Comparison of ENCODE assay signal across 14 cellular contexts in genomic region chr1:223639333-223639749, GRCh38. TPM values are rescaled to one million over a fixed set of nuclear protein-coding genes. Genes with fewer than 3 reads are reported as not detected.
A peak's percentile ranks its signal among the peaks of the same experiment; 100 is the strongest.
DNase-seq lines count a peak whose midpoint lies in the region; ATAC-seq and TF ChIP-seq lines count a peak whose summit lies in the region.
"Had no signal": no experiment of that assay in that cellular context is flagged by ENCODE, and none has a peak within 500 bp of the region (broad histone marks: within the 10 kb centered on the region; RNA-seq: fewer than 3 reads in every experiment).

No MANE protein-coding gene starts in this region.

- H3K4me1 Mint-ChIP-seq in Calu3 (ENCODE audit: low read depth, unreplicated experiment) (peaks cover 63% of the 10 kb centered on the region), glutamatergic neuron (ENCODE audit: low read depth, unreplicated experiment) (no peaks in the 10 kb centered on the region)
- no peaks in the 10 kb centered on the region for H3K4me1 Mint-ChIP-seq in activated CD8-positive, alpha-beta T cell treated with anti-CD3 and anti-CD28 coated beads for 36 hours (ENCODE audit: low read depth)

- H3K27ac Mint-ChIP-seq in Calu3 (ENCODE audit: unreplicated experiment) (peak overlapping the region; percentile 64), glutamatergic neuron (ENCODE audit: unreplicated experiment) (no peak overlapping the region)
- no peak overlapping the region for H3K27ac Mint-ChIP-seq in activated CD8-positive, alpha-beta T cell treated with anti-CD3 and anti-CD28 coated beads for 36 hours
- H3K27ac Mint-ChIP-seq: activated naive CD4-positive, alpha-beta T cell treated with anti-CD3 and anti-CD28 coated beads, Interleukin-2, amount 10 ng/mL, durations not matched to agents 7 days and 5 days had no signal

- peak; percentile 62 for DNase-seq in Calu3
- peak; percentile 71 for DNase-seq in HT-29 (ENCODE audit: low spot score)
- peak; percentile 20 for DNase-seq in activated CD8-positive, alpha-beta T cell treated with anti-CD3 and anti-CD28 coated beads for 36 hours
- no peak for DNase-seq in NCI-H69 (lab: John Stamatoyannopoulos, UW)
- DNase-seq in glutamatergic neuron = no peak
- DNase-seq: activated CD8-positive, alpha-beta memory T cell treated with anti-CD3 and anti-CD28 coated beads for 24 hours; activated naive CD4-positive, alpha-beta T cell treated with anti-CD3 and anti-CD28 coated beads, Interleukin-2, amount 10 ng/mL, durations not matched to agents 7 days and 5 days; C1 segment of cervical spinal cord; islet precursor cell; NCI-H1417 treated with DMSO at 0.1 percent for 48 hours; NCI-H345 had no signal

- peaks cover 0 to 2% (median 0%) of the 10 kb centered on the region in 4 donors for H3K9me3 ChIP-seq in liver (ENCODE audit: control insufficient read depth in 4 of 4, low read length in 3 of 4)

- peaks cover 12% of the 10 kb centered on the region for H3K9me3 Mint-ChIP-seq in Calu3 (ENCODE audit: low read depth, unreplicated experiment)
- peaks cover 21% of the 10 kb centered on the region for H3K9me3 Mint-ChIP-seq in activated CD8-positive, alpha-beta T cell treated with anti-CD3 and anti-CD28 coated beads for 36 hours
- peaks cover 7% of the 10 kb centered on the region for H3K9me3 Mint-ChIP-seq in glutamatergic neuron (ENCODE audit: unreplicated experiment)

- CTCF ChIA-PET in Calu3 (lab: Charles Lee) = interaction anchor here (0.8 to 1.4 kb wide), 3 partner anchors 15 to 496 kb away, joined by 3 to 6 read pairs (median 3); partner anchors contain the start of gene TLR5
- CTCF ChIA-PET in activated CD8-positive, alpha-beta T cell treated with anti-CD3 and anti-CD28 coated beads for 36 hours (lab: Charles Lee) = interaction anchor here (1.2 to 2.4 kb wide), 2 partner anchors 11 to 110 kb away, joined by 3 to 7 read pairs; no protein-coding TSS in a partner anchor

- H3K36me3 Mint-ChIP-seq in Calu3 (ENCODE audit: insufficient read depth, unreplicated experiment) = peaks cover 20% of the 10 kb centered on the region
- H3K36me3 Mint-ChIP-seq in activated CD8-positive, alpha-beta T cell treated with anti-CD3 and anti-CD28 coated beads for 36 hours (ENCODE audit: low read depth) = no peaks in the 10 kb centered on the region
- peaks cover 10% of the 10 kb centered on the region for H3K36me3 Mint-ChIP-seq in glutamatergic neuron (ENCODE audit: unreplicated experiment)

- intact Hi-C loops in Calu3 (cut with micrococcal nuclease; ENCODE audit: unreplicated experiment) = loop anchor here (2.0 kb wide), 2 partner anchors 15 to 25 kb away; partner anchors contain the start of gene CAPN8
- intact Hi-C loops in activated CD8-positive, alpha-beta T cell treated with anti-CD3 and anti-CD28 coated beads for 36 hours (cut with micrococcal nuclease) = no loop called here

- H3K4me3 ChIP-seq in liver (ENCODE audit: low read depth in 1 of 3, low read length in 3 of 3) = no peak overlapping the region

- peak; percentile 30 for ATAC-seq in activated CD8-positive, alpha-beta T cell treated with anti-CD3 and anti-CD28 coated beads for 36 hours
- no peak for ATAC-seq in HG03354 (IDR thresholded peaks at IDR 0.05; ENCODE audit: poor library complexity, severe bottlenecking, unreplicated experiment)

- no peaks in the 10 kb centered on the region for H3K36me3 ChIP-seq in liver (ENCODE audit: control insufficient read depth in 4 of 4, insufficient read depth in 3 of 4, low read depth in 1 of 4, low read length in 3 of 4)

- H3K4me3 Mint-ChIP-seq in Calu3 (ENCODE audit: low read depth, unreplicated experiment) (peak overlapping the region; percentile 8), glutamatergic neuron (ENCODE audit: unreplicated experiment) (no peak overlapping the region)
- no peak overlapping the region for H3K4me3 Mint-ChIP-seq in activated CD8-positive, alpha-beta T cell treated with anti-CD3 and anti-CD28 coated beads for 36 hours
- H3K4me3 Mint-ChIP-seq: activated naive CD4-positive, alpha-beta T cell treated with anti-CD3 and anti-CD28 coated beads, Interleukin-2, amount 10 ng/mL, durations not matched to agents 7 days and 5 days; central memory CD8-positive, alpha-beta T cell had no signal

- TF ChIP-seq CTCF in Calu3 (IDR thresholded peaks at IDR 0.05; ENCODE audit: unreplicated experiment) (no peak), liver (IDR thresholded peaks at IDR 0.05; ENCODE audit: low read depth, low read length, missing input control) (no peak), glutamatergic neuron (IDR thresholded peaks at IDR 0.05; ENCODE audit: partially characterized antibody, unreplicated experiment) (no peak)
- TF ChIP-seq CTCF in activated CD8-positive, alpha-beta T cell treated with anti-CD3 and anti-CD28 coated beads for 36 hours (IDR thresholded peaks at IDR 0.05) = no peak

- H3K27ac ChIP-seq in liver (ENCODE audit: low read depth in 1 of 2, low read length in 2 of 2) = peak overlapping the region; percentile 70 to 76

- TF ChIP-seq RAD21 in liver (IDR thresholded peaks at IDR 0.05) = peak in 1 of 2 donors; percentile 3

- H3K27me3 Mint-ChIP-seq in Calu3 (ENCODE audit: unreplicated experiment) (no peaks in the 10 kb centered on the region), glutamatergic neuron (ENCODE audit: unreplicated experiment) (peaks cover 3% of the 10 kb centered on the region)
- peaks cover 24% of the 10 kb centered on the region for H3K27me3 Mint-ChIP-seq in activated CD8-positive, alpha-beta T cell treated with anti-CD3 and anti-CD28 coated beads for 36 hours

- 31% methylated on average over 2 of the region's 2 CpGs for WGBS in liver

- peaks cover 8 to 51% (median 42%) of the 10 kb centered on the region in 4 donors for H3K4me1 ChIP-seq in liver (ENCODE audit: control insufficient read depth in 4 of 4, insufficient read depth in 4 of 4, low read length in 3 of 4)

- POLR2A ChIA-PET in activated CD8-positive, alpha-beta T cell treated with anti-CD3 and anti-CD28 coated beads for 36 hours (lab: Charles Lee) = interaction anchor here (1.1 kb wide), 1 partner anchor 29 kb away, joined by 3 read pairs; no protein-coding TSS in a partner anchor

- no peaks in the 10 kb centered on the region for H3K27me3 ChIP-seq in liver (ENCODE audit: control insufficient read depth in 4 of 4, insufficient read depth in 4 of 4, low read length in 3 of 4)

- no peak overlapping the region for H3K9ac ChIP-seq in liver (ENCODE audit: low read depth in 1 of 2, low read length in 2 of 2)

- no TSS peak for BruUV-seq in Calu3 (replicated peaks; lab: Mats Ljungman, UMichigan)

TF ChIP-seq in liver, 16 proteins besides CTCF, POLR2A, EP300 and RAD21 (continues in another document):
- TF ChIP-seq NR2F2 (IDR thresholded peaks at IDR 0.05) (no peak), ZBTB33 (IDR thresholded peaks at IDR 0.05) (no peak), EGR1 (IDR thresholded peaks at IDR 0.05; ENCODE audit: low read depth in 2 of 2) (no peak), SP1 (IDR thresholded peaks at IDR 0.05) (peak; percentile 71), MAX (IDR thresholded peaks at IDR 0.05) (peak; percentile 35), TAF1 (conservative IDR thresholded peaks at IDR 0.05) (no peak), RXRA (IDR thresholded peaks at IDR 0.05) (peak in 1 of 2 donors; percentile 55), YY1 (IDR thresholded peaks at IDR 0.05) (peak; percentile 63)
- TF ChIP-seq, protein P1, sequence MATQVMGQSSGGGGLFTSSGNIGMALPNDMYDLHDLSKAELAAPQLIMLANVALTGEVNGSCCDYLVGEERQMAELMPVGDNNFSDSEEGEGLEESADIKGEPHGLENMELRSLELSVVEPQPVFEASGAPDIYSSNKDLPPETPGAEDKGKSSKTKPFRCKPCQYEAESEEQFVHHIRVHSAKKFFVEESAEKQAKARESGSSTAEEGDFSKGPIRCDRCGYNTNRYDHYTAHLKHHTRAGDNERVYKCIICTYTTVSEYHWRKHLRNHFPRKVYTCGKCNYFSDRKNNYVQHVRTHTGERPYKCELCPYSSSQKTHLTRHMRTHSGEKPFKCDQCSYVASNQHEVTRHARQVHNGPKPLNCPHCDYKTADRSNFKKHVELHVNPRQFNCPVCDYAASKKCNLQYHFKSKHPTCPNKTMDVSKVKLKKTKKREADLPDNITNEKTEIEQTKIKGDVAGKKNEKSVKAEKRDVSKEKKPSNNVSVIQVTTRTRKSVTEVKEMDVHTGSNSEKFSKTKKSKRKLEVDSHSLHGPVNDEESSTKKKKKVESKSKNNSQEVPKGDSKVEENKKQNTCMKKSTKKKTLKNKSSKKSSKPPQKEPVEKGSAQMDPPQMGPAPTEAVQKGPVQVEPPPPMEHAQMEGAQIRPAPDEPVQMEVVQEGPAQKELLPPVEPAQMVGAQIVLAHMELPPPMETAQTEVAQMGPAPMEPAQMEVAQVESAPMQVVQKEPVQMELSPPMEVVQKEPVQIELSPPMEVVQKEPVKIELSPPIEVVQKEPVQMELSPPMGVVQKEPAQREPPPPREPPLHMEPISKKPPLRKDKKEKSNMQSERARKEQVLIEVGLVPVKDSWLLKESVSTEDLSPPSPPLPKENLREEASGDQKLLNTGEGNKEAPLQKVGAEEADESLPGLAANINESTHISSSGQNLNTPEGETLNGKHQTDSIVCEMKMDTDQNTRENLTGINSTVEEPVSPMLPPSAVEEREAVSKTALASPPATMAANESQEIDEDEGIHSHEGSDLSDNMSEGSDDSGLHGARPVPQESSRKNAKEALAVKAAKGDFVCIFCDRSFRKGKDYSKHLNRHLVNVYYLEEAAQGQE (IDR thresholded peaks at IDR 0.05) = no peak

RNA-seq across cellular contexts. Expression of gene CAPN8, which starts 26.2 kb away (rescaled TPM):
- 108 and 158 TPM in 2 replicates for total RNA-seq in Calu3 (2022)
- total RNA-seq in HT-29 (2014; rRNA removed; shearing (Covaris generic)) = 50.6 and 71.9 TPM in 2 replicates
- total RNA-seq in activated CD8-positive, alpha-beta T cell treated with anti-CD3 and anti-CD28 coated beads for 36 hours = not detected
- total RNA-seq in liver = under 1 TPM in 1 of 2 donors, not detected in 1; 0.08 TPM
- under 1 TPM in 1 of 2 donors, not detected in 1; 0.16 TPM for polyA plus RNA-seq in liver
- not detected for total RNA-seq in glutamatergic neuron (ENCODE audit: unreplicated experiment)

Comparison
In these comparisons a context has a peak if more than half of its experiments do, and no peak if none do; other contexts are left out.
1. DNase-seq: peak in Calu3 (single experiment), HT-29 (single experiment) and activated CD8-positive, alpha-beta T cell treated with anti-CD3 and anti-CD28 coated beads for 36 hours (single experiment); none in NCI-H69 (single experiment) and glutamatergic neuron (single experiment).
2. RNA of gene CAPN8, which starts 26.2 kb away (total RNA-seq): 108 to 158 TPM in Calu3 and 50.6 to 71.9 TPM in HT-29; not detected in glutamatergic neuron (single experiment), 0.08 TPM in liver and not detected in activated CD8-positive, alpha-beta T cell treated with anti-CD3 and anti-CD28 coated beads for 36 hours; every median in the first group is over 10 times any median in the second.